ENCODE assay signal across 1 cellular context in the genomic region with DNA sequence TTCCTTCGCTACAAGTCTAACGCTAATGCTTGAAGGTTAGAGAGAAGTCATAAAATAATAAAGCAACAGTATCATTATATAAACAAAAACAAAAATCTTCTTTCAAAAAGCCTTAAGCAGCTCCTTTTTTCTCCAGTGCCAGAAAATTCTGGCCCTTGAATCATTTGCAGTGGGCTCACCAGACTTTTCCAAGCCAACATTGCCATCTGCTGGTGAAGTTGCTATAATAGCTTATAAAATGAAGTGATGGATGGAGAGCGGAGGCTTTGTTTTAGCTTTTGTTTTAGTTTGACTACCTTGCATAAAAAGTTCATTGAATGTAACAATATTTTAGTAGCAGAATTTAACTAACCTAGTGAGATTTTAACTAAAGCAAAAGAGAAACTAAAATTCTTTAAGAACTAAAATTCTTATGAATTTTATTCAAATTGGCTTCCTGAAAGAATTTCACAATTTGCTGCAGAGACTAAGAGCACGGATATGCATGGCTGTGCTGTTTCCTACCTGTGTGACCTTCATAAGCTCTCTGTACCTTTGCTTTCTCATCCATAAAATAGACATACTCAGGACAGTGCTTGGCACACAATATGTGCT.
TF ChIP-seq lines count a peak whose summit lies in the region.

No MANE protein-coding gene starts in this region.

TF ChIP-seq in IMR-90, 13 proteins besides CTCF, POLR2A, EP300 and RAD21:
- TF ChIP-seq, protein P1, sequence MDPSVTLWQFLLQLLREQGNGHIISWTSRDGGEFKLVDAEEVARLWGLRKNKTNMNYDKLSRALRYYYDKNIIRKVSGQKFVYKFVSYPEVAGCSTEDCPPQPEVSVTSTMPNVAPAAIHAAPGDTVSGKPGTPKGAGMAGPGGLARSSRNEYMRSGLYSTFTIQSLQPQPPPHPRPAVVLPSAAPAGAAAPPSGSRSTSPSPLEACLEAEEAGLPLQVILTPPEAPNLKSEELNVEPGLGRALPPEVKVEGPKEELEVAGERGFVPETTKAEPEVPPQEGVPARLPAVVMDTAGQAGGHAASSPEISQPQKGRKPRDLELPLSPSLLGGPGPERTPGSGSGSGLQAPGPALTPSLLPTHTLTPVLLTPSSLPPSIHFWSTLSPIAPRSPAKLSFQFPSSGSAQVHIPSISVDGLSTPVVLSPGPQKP (IDR thresholded peaks at IDR 0.05; ENCODE audit: borderline replicate concordance, low read depth, low read length) = no peak
- TF ChIP-seq RCOR1 (IDR thresholded peaks at IDR 0.05; ENCODE audit: insufficient replicate concordance, low read length) (no peak), MAFK (IDR thresholded peaks at IDR 0.05; ENCODE audit: low read depth, low read length) (no peak), CEBPB (IDR thresholded peaks at IDR 0.05; ENCODE audit: low read depth, low read length) (0 out of 2 replicates have a peak, but pooled peaks have one; percentile 3), MAZ (IDR thresholded peaks at IDR 0.05; ENCODE audit: borderline replicate concordance, low read depth, low read length) (no peak), FOS (IDR thresholded peaks at IDR 0.05; ENCODE audit: low read depth, low read length) (no peak), SMC3 (IDR thresholded peaks at IDR 0.05; ENCODE audit: low read depth, low read length) (peak; percentile 98), CHD1 (IDR thresholded peaks at IDR 0.05; ENCODE audit: low read depth, low read length) (no peak), BHLHE40 (IDR thresholded peaks at IDR 0.05; ENCODE audit: low read depth, low read length) (no peak), NFE2L2 (IDR thresholded peaks at IDR 0.05; ENCODE audit: low read depth, low read length) (no peak), RFX5 (IDR thresholded peaks at IDR 0.05; ENCODE audit: low read depth, low read length) (no peak), MXI1 (IDR thresholded peaks at IDR 0.05; ENCODE audit: borderline replicate concordance, low read depth, low read length) (no peak)
- TF ChIP-seq, protein P2, sequence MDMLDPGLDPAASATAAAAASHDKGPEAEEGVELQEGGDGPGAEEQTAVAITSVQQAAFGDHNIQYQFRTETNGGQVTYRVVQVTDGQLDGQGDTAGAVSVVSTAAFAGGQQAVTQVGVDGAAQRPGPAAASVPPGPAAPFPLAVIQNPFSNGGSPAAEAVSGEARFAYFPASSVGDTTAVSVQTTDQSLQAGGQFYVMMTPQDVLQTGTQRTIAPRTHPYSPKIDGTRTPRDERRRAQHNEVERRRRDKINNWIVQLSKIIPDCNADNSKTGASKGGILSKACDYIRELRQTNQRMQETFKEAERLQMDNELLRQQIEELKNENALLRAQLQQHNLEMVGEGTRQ (IDR thresholded peaks at IDR 0.05; ENCODE audit: low read depth, low read length) = no peak
